Comparison of ENCODE assay signal across 16 cellular contexts in the genomic region with DNA sequence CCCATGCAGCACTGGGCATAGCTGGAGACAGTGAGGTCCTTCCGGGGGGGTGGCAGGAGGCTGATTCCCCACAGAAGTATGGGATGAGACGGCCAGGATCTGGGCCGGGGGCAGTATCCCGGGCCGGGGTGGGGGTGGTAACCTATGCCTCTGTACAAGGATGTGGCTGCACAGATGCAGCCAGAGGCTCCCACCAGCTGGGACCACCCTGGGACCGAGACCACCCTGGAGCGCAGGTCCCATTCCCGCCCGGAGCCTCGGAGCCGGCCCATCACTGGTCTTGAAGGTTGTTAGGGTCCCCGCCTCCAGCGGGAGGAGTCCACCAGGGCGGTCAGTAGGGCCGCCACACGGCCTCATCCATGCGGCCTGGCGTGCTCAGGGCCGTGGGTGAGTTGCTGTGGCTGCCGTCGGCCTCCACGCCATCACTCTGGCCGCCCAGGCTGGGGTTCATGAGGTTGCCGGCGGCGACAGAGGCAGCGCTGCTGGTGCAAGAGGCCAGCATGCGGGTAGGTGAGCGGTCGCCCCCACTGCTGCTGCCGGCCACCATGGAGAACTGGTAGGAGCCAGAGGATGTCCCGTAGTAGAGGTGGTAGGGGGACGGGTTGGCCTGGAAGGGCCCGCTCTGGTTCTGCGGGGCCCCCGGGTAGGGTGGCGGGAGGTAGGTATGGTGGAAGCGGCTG. TPM values are rescaled to one million over a fixed set of nuclear protein-coding genes. Genes with fewer than 3 reads are reported as not detected.
A peak's percentile ranks its signal among the peaks of the same experiment; 100 is the strongest.
DNase-seq lines count a peak whose midpoint lies in the region; ATAC-seq and TF ChIP-seq lines count a peak whose summit lies in the region.
"Had no signal": no experiment of that assay in that cellular context is flagged by ENCODE, and none has a peak within 500 bp of the region (broad histone marks: within the 10 kb centered on the region; RNA-seq: fewer than 3 reads in every experiment).

No MANE protein-coding gene starts in this region.

- peaks cover 99% of the 10 kb centered on the region for H3K36me3 Mint-ChIP-seq in effector memory CD8-positive, alpha-beta T cell (ENCODE audit: insufficient read depth)

- ATAC-seq in effector memory CD8-positive, alpha-beta T cell (replicated peaks), result no peak
- ATAC-seq in stimulated activated naive CD8-positive, alpha-beta T cell treated with anti-CD3 and anti-CD28 coated beads, Interleukin-15, Interleukin-2, amounts not matched to agents 100 U/mL and 50 U/mL, for 24 hours, result no peak
- ATAC-seq: A549, HCT116 had no signal

- no peaks in the 10 kb centered on the region for H3K9me3 Mint-ChIP-seq in effector memory CD8-positive, alpha-beta T cell

- DNase-seq in activated CD8-positive, alpha-beta memory T cell treated with anti-CD3 and anti-CD28 coated beads for 24 hours, result peak; percentile 58
- DNase-seq in activated CD8-positive, alpha-beta memory T cell treated with anti-CD3 and anti-CD28 coated beads, Interleukin-2, amount 50 U/mL, for 4 hours, result no peak
- DNase-seq in Peyer's patch (peak in 2 of 3 donors; percentile 45 to 47), iPS-NIHi11 (ENCODE audit: low spot score) (no peak), OCI-M2 (lab: John Stamatoyannopoulos, UW; ENCODE audit: unreplicated experiment) (no peak)
- DNase-seq in effector memory CD8-positive, alpha-beta T cell, result no peak
- peak; percentile 7 for DNase-seq in stimulated activated naive CD8-positive, alpha-beta T cell treated with anti-CD3 and anti-CD28 coated beads, Interleukin-15, Interleukin-2, amounts not matched to agents 100 U/mL and 50 U/mL, for 24 hours
- DNase-seq in stimulated activated CD8-positive, alpha-beta memory T cell treated with anti-CD3 and anti-CD28 coated beads, Interleukin-4, amount 100 ng/mL, for 48 hours, result no peak
- DNase-seq: amygdala, OCI-M1, SW 1271 had no signal

- peaks cover 0 to 6% (median 0%) of the 10 kb centered on the region in 4 donors for H3K4me1 ChIP-seq in Peyer's patch
- H3K4me1 ChIP-seq: A549, right atrium auricular region, tibial nerve had no signal

- no peak for TF ChIP-seq CTCF in Peyer's patch (IDR thresholded peaks at IDR 0.05)

- H3K4me3 Mint-ChIP-seq in effector memory CD8-positive, alpha-beta T cell, result peak overlapping the region; percentile 31 to 47

- H3K4me1 Mint-ChIP-seq in effector memory CD8-positive, alpha-beta T cell (ENCODE audit: low read depth in 2 of 2), result peaks cover 56 to 66% of the 10 kb centered on the region in 2 donors

- H3K4me3 ChIP-seq in Peyer's patch, result no peak overlapping the region
- H3K4me3 ChIP-seq: A549, dorsolateral prefrontal cortex, right atrium auricular region, tibial nerve had no signal

- H3K9me3 ChIP-seq in Peyer's patch, result no peaks in the 10 kb centered on the region
- H3K9me3 ChIP-seq: A549, right atrium auricular region, tibial nerve had no signal

- TF ChIP-seq POLR2A in Peyer's patch (IDR thresholded peaks at IDR 0.05), result no peak

- H3K27ac ChIP-seq in Peyer's patch, result no peak overlapping the region
- H3K27ac ChIP-seq: A549, dorsolateral prefrontal cortex, right atrium auricular region, tibial nerve had no signal

- no peaks in the 10 kb centered on the region for H3K27me3 Mint-ChIP-seq in effector memory CD8-positive, alpha-beta T cell

- no peaks in the 10 kb centered on the region for H3K27me3 ChIP-seq in Peyer's patch
- H3K27me3 ChIP-seq: right atrium auricular region had no signal

- H3K27ac Mint-ChIP-seq in effector memory CD8-positive, alpha-beta T cell, result peak overlapping the region; percentile 91 to 100

- peaks cover 0 to 6% (median 0%) of the 10 kb centered on the region in 3 donors for H3K36me3 ChIP-seq in Peyer's patch
- H3K36me3 ChIP-seq: right atrium auricular region, tibial nerve had no signal

RNA-seq across cellular contexts. Expression of gene RUNX3, which starts 28.1 kb away (rescaled TPM):
- total RNA-seq in Peyer's patch, result 1 to 10 TPM; 2.1 to 9.9 (median 6.0) TPM

Comparison
In these comparisons a context has a peak if more than half of its experiments do, and no peak if none do; other contexts are left out.
1. DNase-seq: peak in activated CD8-positive, alpha-beta memory T cell treated with anti-CD3 and anti-CD28 coated beads for 24 hours (single experiment), Peyer's patch (2 of 3) and stimulated activated naive CD8-positive, alpha-beta T cell treated with anti-CD3 and anti-CD28 coated beads, Interleukin-15, Interleukin-2, amounts not matched to agents 100 U/mL and 50 U/mL, for 24 hours (single experiment); none in activated CD8-positive, alpha-beta memory T cell treated with anti-CD3 and anti-CD28 coated beads, Interleukin-2, amount 50 U/mL, for 4 hours (single experiment), effector memory CD8-positive, alpha-beta T cell (0 of 3), iPS-NIHi11 (single experiment), OCI-M2 (single experiment) and stimulated activated CD8-positive, alpha-beta memory T cell treated with anti-CD3 and anti-CD28 coated beads, Interleukin-4, amount 100 ng/mL, for 48 hours (single experiment).